7 cellular contexts compared by ENCODE assay signal in the genomic region with DNA sequence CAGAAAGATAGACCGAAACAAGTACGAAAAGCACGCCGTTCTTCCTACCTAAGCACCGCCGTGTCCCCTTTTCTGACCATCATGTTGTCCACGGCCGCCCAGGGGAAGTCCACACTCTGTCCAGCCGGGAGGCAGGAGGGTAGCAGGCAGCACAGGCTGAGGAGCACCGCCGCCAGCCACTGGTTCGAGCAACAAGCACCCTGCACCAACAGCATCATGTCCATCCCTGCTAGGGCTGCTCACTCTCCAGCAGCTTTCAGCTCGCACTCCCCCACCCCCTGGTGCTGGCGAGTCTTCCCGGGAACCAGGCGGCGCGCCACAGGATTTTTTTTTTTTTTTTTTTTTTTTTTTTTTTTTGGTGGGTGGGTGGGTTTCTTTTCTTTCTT. TPM values are rescaled to one million over a fixed set of nuclear protein-coding genes. Genes with fewer than 3 reads are reported as not detected.
DNase-seq lines count a peak whose midpoint lies in the region; ATAC-seq and TF ChIP-seq lines count a peak whose summit lies in the region.

TSS of gene NEGR1 (minus strand) at position 269 of the 386 bp plus-strand sequence.

- peak; percentile 56 for ATAC-seq in left ventricle myocardium superior
- no peak for ATAC-seq in GM18909 (IDR thresholded peaks at IDR 0.05; ENCODE audit: poor library complexity, unreplicated experiment)

- TF ChIP-seq CTCF in ovary (IDR thresholded peaks at IDR 0.05), result no peak

- no peak for TF ChIP-seq EP300 in ovary (IDR thresholded peaks at IDR 0.05)

- H3K9me3 ChIP-seq in ES-I3 (ENCODE audit: control insufficient read depth, insufficient read depth, low read length) (no peaks in the 10 kb centered on the region), ovary (no peaks in the 10 kb centered on the region)

- peak within 1 kb of the TSS; percentile 93 for H3K9ac ChIP-seq in ES-I3 (ENCODE audit: low read depth, low read length)

- DNase-seq in NCI-H1694 (lab: John Stamatoyannopoulos, UW) (peak; percentile 65), left ventricle myocardium superior (peak; percentile 72), ovary (peak; percentile 55 to 73 (median 71)), SKM-1 (lab: John Stamatoyannopoulos, UW; ENCODE audit: unreplicated experiment) (no peak)

- H3K4me1 ChIP-seq in ES-I3 (ENCODE audit: insufficient read depth, low read length) (no peaks in the 10 kb centered on the region), ovary (ENCODE audit: insufficient read depth) (peaks cover 5% of the 10 kb centered on the region)

- 0 to 1% (median 0%) methylated on average over 18 of the region's 18 CpGs for WGBS in adipose tissue, 3 donors
- 0 to 1% (median 0%) methylated on average over 18 of the region's 18 CpGs for WGBS in ovary, 3 donors

- H3K36me3 ChIP-seq in ES-I3 (ENCODE audit: insufficient read depth, low read length) (no peaks in the 10 kb centered on the region), ovary (no peaks in the 10 kb centered on the region)

- no peak for TF ChIP-seq POLR2A in ovary (IDR thresholded peaks at IDR 0.05)

- no peaks in the 10 kb centered on the region for H3K27me3 ChIP-seq in ovary

- intact Hi-C loops in left ventricle myocardium superior (cut with micrococcal nuclease), result no loop called here
- intact Hi-C loops in ovary (cut with DNase I), result no loop called here

- H3K4me3 ChIP-seq in ovary, result peak within 1 kb of the TSS; percentile 71

- peak within 1 kb of the TSS; percentile 19 for H3K27ac ChIP-seq in adipose tissue (ENCODE audit: low read depth, low read length)
- H3K27ac ChIP-seq in ovary, result peak within 1 kb of the TSS; percentile 70 to 94

RNA-seq across cellular contexts. Expression of gene NEGR1, which starts in this region (rescaled TPM):
- 10 to 100 TPM in 2 of 3 donors, 1 to 10 TPM in 1; 1.6 to 45.8 (median 10.3) TPM for polyA plus RNA-seq in adipose tissue
- 10.6 TPM for total RNA-seq in left ventricle myocardium superior
- total RNA-seq in ovary, result 10 to 100 TPM in 2 of 7 donors, 1 to 10 TPM in 5; 6.2 to 14.2 (median 9.1) TPM
- 10 to 100 TPM in 1 of 2 donors, 1 to 10 TPM in 1; 4.7 to 15.1 TPM for polyA plus RNA-seq in ovary
